8 cellular contexts compared by ENCODE assay signal in genomic region chr3:43893721-43894120, GRCh38.
DNase-seq lines count a peak whose midpoint lies in the region; ATAC-seq and TF ChIP-seq lines count a peak whose summit lies in the region.

No MANE protein-coding gene starts in this region.

- no peaks in the 10 kb centered on the region for H3K36me3 Mint-ChIP-seq in neural progenitor cell

- H3K4me3 ChIP-seq in BLaER1, result peak overlapping the region; percentile 65
- H3K4me3 ChIP-seq in Karpas-422 (ENCODE audit: low read length), result peak overlapping the region; percentile 59
- peak overlapping the region; percentile 33 for H3K4me3 ChIP-seq in colonic mucosa
- H3K4me3 ChIP-seq in neural progenitor cell, result peak overlapping the region; percentile 43
- no peak overlapping the region for H3K4me3 ChIP-seq in mucosa of descending colon

- ATAC-seq in HG03354 (IDR thresholded peaks at IDR 0.05; ENCODE audit: poor library complexity, severe bottlenecking, unreplicated experiment) (no peak), mucosa of descending colon (no peak)

- H3K4me2 ChIP-seq in BLaER1 (peak overlapping the region; percentile 91), Karpas-422 (ENCODE audit: low read depth, low read length, poor library complexity, severe bottlenecking) (peak overlapping the region; percentile 99), neural progenitor cell (peak overlapping the region; percentile 77)

- no peaks in the 10 kb centered on the region for H3K27me3 Mint-ChIP-seq in neural progenitor cell (ENCODE audit: insufficient read depth, low read depth)

- TF ChIP-seq CTCF in colonic mucosa (IDR thresholded peaks at IDR 0.05) (no peak), neural progenitor cell (IDR thresholded peaks at IDR 0.05) (no peak), mucosa of descending colon (IDR thresholded peaks at IDR 0.05) (no peak)

- H3K4me1 Mint-ChIP-seq in neural progenitor cell, result peaks cover 25% of the 10 kb centered on the region

- H3K4me1 ChIP-seq in BLaER1 (peaks cover 33% of the 10 kb centered on the region), Karpas-422 (ENCODE audit: low read length) (peaks cover 53% of the 10 kb centered on the region), colonic mucosa (no peaks in the 10 kb centered on the region), neural progenitor cell (no peaks in the 10 kb centered on the region), mucosa of descending colon (ENCODE audit: low read depth) (peaks cover 4% of the 10 kb centered on the region)

- H3K27me3 ChIP-seq in BLaER1 (no peaks in the 10 kb centered on the region), Karpas-422 (ENCODE audit: low read length) (no peaks in the 10 kb centered on the region), colonic mucosa (peaks cover 15% of the 10 kb centered on the region), neural progenitor cell (peaks cover 39% of the 10 kb centered on the region)

- H3K27ac ChIP-seq in BLaER1 (peak overlapping the region; percentile 78), Karpas-422 (ENCODE audit: low read length) (peak overlapping the region; percentile 99), colonic mucosa (no peak overlapping the region), neural progenitor cell (no peak overlapping the region)

- no peak for DNase-seq in Karpas-422
- DNase-seq in colonic mucosa, result no peak
- DNase-seq in neural progenitor cell (ENCODE audit: low spot score), result no peak
- DNase-seq in NCI-H2107 treated with DMSO at 0.1 percent for 48 hours (lab: John Stamatoyannopoulos, UW; ENCODE audit: unreplicated experiment), result no peak
- no peak for DNase-seq in mucosa of descending colon
- DNase-seq in activated CD4-positive, CD25-positive, alpha-beta regulatory T cell treated with anti-CD3 and anti-CD28 coated beads, Interleukin-2, amount 50 U/mL, for 72 hours, result no peak

- H3K9ac ChIP-seq in BLaER1, result peak overlapping the region; percentile 70
- H3K9ac ChIP-seq in Karpas-422 (ENCODE audit: low read length), result peak overlapping the region; percentile 75
- no peak overlapping the region for H3K9ac ChIP-seq in colonic mucosa (ENCODE audit: low read depth in 2 of 2, low read length in 2 of 2)
- no peak overlapping the region for H3K9ac ChIP-seq in neural progenitor cell

- no peaks in the 10 kb centered on the region for H3K9me2 ChIP-seq in Karpas-422 (replicated peaks; ENCODE audit: insufficient read depth, low read length)

- H3K79me2 ChIP-seq in Karpas-422 (ENCODE audit: low read length) (no peaks in the 10 kb centered on the region), neural progenitor cell (ENCODE audit: low read depth) (no peaks in the 10 kb centered on the region)

- H2AFZ ChIP-seq in Karpas-422 (ENCODE audit: low read length), result peak overlapping the region; percentile 84; the same call in 1 of the 2 replicates
- peak overlapping the region; percentile 94 for H2AFZ ChIP-seq in neural progenitor cell (replicated peaks)

- H3K9me3 ChIP-seq in BLaER1, result no peaks in the 10 kb centered on the region
- H3K9me3 ChIP-seq in Karpas-422 (ENCODE audit: low read length), result no peaks in the 10 kb centered on the region
- H3K9me3 ChIP-seq in colonic mucosa, result no peaks in the 10 kb centered on the region
- H3K9me3 ChIP-seq in neural progenitor cell (ENCODE audit: low read depth), result no peaks in the 10 kb centered on the region
- no peaks in the 10 kb centered on the region for H3K9me3 ChIP-seq in mucosa of descending colon

- no peaks in the 10 kb centered on the region for H3K36me3 ChIP-seq in BLaER1
- no peaks in the 10 kb centered on the region for H3K36me3 ChIP-seq in Karpas-422 (ENCODE audit: insufficient read depth, low read length)
- no peaks in the 10 kb centered on the region for H3K36me3 ChIP-seq in colonic mucosa
- H3K36me3 ChIP-seq in neural progenitor cell, result no peaks in the 10 kb centered on the region
- no peaks in the 10 kb centered on the region for H3K36me3 ChIP-seq in mucosa of descending colon (ENCODE audit: low read depth)

- peaks cover 13% of the 10 kb centered on the region for H3F3A ChIP-seq in neural progenitor cell (ENCODE audit: low read depth)

- peak overlapping the region; percentile 82 for H3K4me3 Mint-ChIP-seq in neural progenitor cell

- intact Hi-C loops in colonic mucosa (cut with DNase I) (no loop called here), mucosa of descending colon (cut with DNase I, micrococcal nuclease) (no loop called here)

- H3K9me3 Mint-ChIP-seq in neural progenitor cell, result no peaks in the 10 kb centered on the region

- no peak overlapping the region for H3K27ac Mint-ChIP-seq in neural progenitor cell

- H4K20me1 ChIP-seq in BLaER1 (no peaks in the 10 kb centered on the region), Karpas-422 (ENCODE audit: insufficient read depth, low read depth, low read length) (no peaks in the 10 kb centered on the region), neural progenitor cell (ENCODE audit: low read depth) (no peaks in the 10 kb centered on the region)

Comparison
In these comparisons a context has a peak if more than half of its experiments do, and no peak if none do; other contexts are left out.
1. H3K27ac ChIP-seq: peak in BLaER1 (single experiment) and Karpas-422 (single experiment); none in colonic mucosa (single experiment) and neural progenitor cell (single experiment).
2. H3K9ac ChIP-seq: peak in BLaER1 (single experiment) and Karpas-422 (single experiment); none in colonic mucosa (0 of 2) and neural progenitor cell (single experiment).
3. Peak in every context shown above with its lines, with median percentiles within 50 percentile points of each other: H3K4me2 ChIP-seq.